Comparison of ENCODE assay signal across 8 cellular contexts in genomic region chr1:100352267-100353072, GRCh38. TPM values are rescaled to one million over a fixed set of nuclear protein-coding genes. Genes with fewer than 3 reads are reported as not detected.
A peak's percentile ranks its signal among the peaks of the same experiment; 100 is the strongest.
DNase-seq lines count a peak whose midpoint lies in the region; ATAC-seq, FAIRE-seq and TF ChIP-seq lines count a peak whose summit lies in the region.

TSS of gene CDC14A (plus strand) at chr1:100352506. CDS start at chr1:100352955, 449 bp downstream.

- intact Hi-C loops in kidney (cut with DNase I): no loop called here

- no peak for FAIRE-seq in kidney (lab: Jason Lieb, UNC)

- no peaks in the 10 kb centered on the region for H3K36me3 ChIP-seq in kidney (ENCODE audit: control insufficient read depth in 1 of 2, insufficient read depth in 2 of 2, low read length in 2 of 2)

- peak within 1 kb of the TSS; percentile 88 to 97 for H3K27ac ChIP-seq in kidney (ENCODE audit: low read depth in 2 of 2, low read length in 2 of 2)

- H3K4me3 ChIP-seq in kidney (ENCODE audit: low read length in 2 of 2): peak within 1 kb of the TSS; percentile 81 to 93

- ATAC-seq in GM19023 (IDR thresholded peaks at IDR 0.05; ENCODE audit: unreplicated experiment): peak; percentile 65
- peak; percentile 61 for ATAC-seq in HG03280 (IDR thresholded peaks at IDR 0.05; ENCODE audit: unreplicated experiment)
- peak; percentile 68 for ATAC-seq in activated CD4-positive, CD25-positive, alpha-beta regulatory T cell treated with anti-CD3 and anti-CD28 coated beads, Interleukin-2, amount 50 U/mL, for 24 hours

- peaks cover 5 to 9% of the 10 kb centered on the region in 2 donors for H3K4me1 ChIP-seq in kidney (ENCODE audit: control insufficient read depth in 1 of 2, insufficient read depth in 1 of 2, low read depth in 1 of 2, low read length in 2 of 2)

- peak; percentile 87 for DNase-seq in AG09319 (ENCODE audit: extremely low read depth, low read depth)
- peak; percentile 95 for DNase-seq in NCI-H345 treated with DMSO at 0.1 percent for 48 hours (lab: John Stamatoyannopoulos, UW; ENCODE audit: unreplicated experiment)
- peak; percentile 93 for DNase-seq in cerebellar cortex (ENCODE audit: low spot score)
- peak; percentile 98 for DNase-seq in kidney
- peak; percentile 92 for DNase-seq in stimulated activated CD4-positive, alpha-beta T cell treated with anti-CD3 and anti-CD28 coated beads, Interleukin-15, amount 100 ng/mL, for 24 hours

- TF ChIP-seq CTCF in AG09319 (IDR thresholded peaks at IDR 0.05; ENCODE audit: low read depth, low read length) (no peak), kidney (IDR thresholded peaks at IDR 0.05; ENCODE audit: borderline replicate concordance, extremely low read depth, insufficient read depth) (no peak)

- H3K9me3 ChIP-seq in kidney (ENCODE audit: control insufficient read depth in 1 of 2, low read length in 2 of 2): no peaks in the 10 kb centered on the region

- H3K9ac ChIP-seq in kidney (ENCODE audit: low read length in 2 of 2): peak within 1 kb of the TSS; percentile 88 to 89

RNA-seq across cellular contexts. Expression of gene CDC14A, which starts in this region (rescaled TPM):
- 11.9 TPM for total RNA-seq in kidney
- 4.7 TPM for polyA plus RNA-seq in kidney (ENCODE audit: insufficient read depth, low read depth, low replicate concordance)

Comparison
In these comparisons a context has a peak if more than half of its experiments do, and no peak if none do; other contexts are left out.
1. Peak in every context shown above with its lines: DNase-seq, ATAC-seq, H3K4me3 ChIP-seq and H3K27ac ChIP-seq.